In genomic region chr15:80120636-80121035, GRCh38 we compare ENCODE assay signal across 1 cellular context.
A peak's percentile ranks its signal among the peaks of the same experiment; 100 is the strongest.
TF ChIP-seq lines count a peak whose summit lies in the region.

No MANE protein-coding gene starts in this region.

TF ChIP-seq in K562, 482 proteins besides CTCF, POLR2A, EP300 and RAD21:
- TF ChIP-seq HMBOX1 (IDR thresholded peaks at IDR 0.05) (0 out of 2 replicates have a peak, but pooled peaks have one; percentile 40), TEAD4 (IDR thresholded peaks at IDR 0.05; ENCODE audit: low read length) (no peak), TEAD4 (CRISPR knock-in tag; IDR thresholded peaks at IDR 0.05; ENCODE audit: borderline replicate concordance) (no peak), SPI1 (IDR thresholded peaks at IDR 0.05; ENCODE audit: borderline replicate concordance, low read depth, low read length) (no peak), CBFA2T3 (IDR thresholded peaks at IDR 0.05) (0 out of 2 replicates have a peak, but pooled peaks have one; percentile 10), CREB3L1 (IDR thresholded peaks at IDR 0.05; ENCODE audit: borderline replicate concordance, low read depth) (no peak), MYBL2 (IDR thresholded peaks at IDR 0.05; ENCODE audit: low read depth) (no peak), MYBL2 (CRISPR knock-in tag; IDR thresholded peaks at IDR 0.05; ENCODE audit: borderline replicate concordance) (no peak), ZBTB17 (CRISPR knock-in tag; IDR thresholded peaks at IDR 0.05) (no peak), BACH1 (tag; IDR thresholded peaks at IDR 0.05) (no peak)
